Comparison of ENCODE assay signal across 10 cellular contexts in genomic region chr5:154779105-154779504, GRCh38. TPM values are rescaled to one million over a fixed set of nuclear protein-coding genes. Genes with fewer than 3 reads are reported as not detected.
DNase-seq lines count a peak whose midpoint lies in the region; ATAC-seq and TF ChIP-seq lines count a peak whose summit lies in the region.
"Had no signal": no experiment of that assay in that cellular context is flagged by ENCODE, and none has a peak within 500 bp of the region (broad histone marks: within the 10 kb centered on the region; RNA-seq: fewer than 3 reads in every experiment).

No MANE protein-coding gene starts in this region.

- H3K4me3 Mint-ChIP-seq in naive B cell = no peak overlapping the region
- H3K4me3 Mint-ChIP-seq: activated B cell treated with CpG ODN at 0.5 μM for 24 hours had no signal

- H3K4me3 ChIP-seq in cardiac fibroblast (replicated peaks in 1 of 2; ENCODE audit: low read depth in 2 of 2, low read length in 2 of 2) = no peak overlapping the region

- H3K36me3 Mint-ChIP-seq in naive B cell = no peaks in the 10 kb centered on the region

- H3K9me3 Mint-ChIP-seq in naive B cell = no peaks in the 10 kb centered on the region
- H3K9me3 Mint-ChIP-seq: activated B cell treated with CpG ODN at 0.5 μM for 24 hours had no signal

- H3K27me3 Mint-ChIP-seq in naive B cell = no peaks in the 10 kb centered on the region
- H3K27me3 Mint-ChIP-seq: activated B cell treated with CpG ODN at 0.5 μM for 24 hours had no signal

- DNase-seq in COLO829 (ENCODE audit: low spot score) (peak; percentile 27), M059J (ENCODE audit: low read depth) (peak; percentile 91), cardiac fibroblast (ENCODE audit: low read depth in 2 of 2) (peak; percentile 61 to 88), naive B cell (no peak), NCI-H2107 treated with DMSO at 0.1 percent for 48 hours (lab: John Stamatoyannopoulos, UW; ENCODE audit: unreplicated experiment) (no peak), CD1c-positive myeloid dendritic cell (ENCODE audit: extremely low spot score) (no peak)
- DNase-seq: activated B cell treated with CpG ODN at 0.5 μM for 24 hours, NCI-H526 had no signal

- H3K27ac Mint-ChIP-seq in naive B cell = peak overlapping the region in 4 of 6 donors; percentile 9 to 63 (median 36)
- H3K27ac Mint-ChIP-seq: activated B cell treated with CpG ODN at 0.5 μM for 24 hours had no signal

- TF ChIP-seq CTCF in cardiac fibroblast (IDR thresholded peaks at IDR 0.05; ENCODE audit: low read depth, low read length) = no peak

- peaks cover 41 to 90% (median 73%) of the 10 kb centered on the region in 3 donors for H3K4me1 Mint-ChIP-seq in naive B cell

- ATAC-seq in naive B cell (ENCODE audit: low read depth in 2 of 2) (no peak), HG02571 (IDR thresholded peaks at IDR 0.05; ENCODE audit: unreplicated experiment) (no peak), GM19397 (IDR thresholded peaks at IDR 0.05; ENCODE audit: unreplicated experiment) (no peak)

RNA-seq across cellular contexts. Expression of gene LARP1, which starts 23.9 kb away (rescaled TPM):
- 42.0 and 77.3 TPM in 2 replicates for total RNA-seq in M059J (2014; rRNA removed; shearing (Covaris generic))
- 10 to 100 TPM in 4 of 6 donors, 1 to 10 TPM in 2; 4.3 to 22.7 (median 11.1) TPM for polyA plus RNA-seq in naive B cell (ENCODE audit: low read depth in 6 of 6)

Comparison
In these comparisons a context has a peak if more than half of its experiments do, and no peak if none do; other contexts are left out.
1. DNase-seq: peak in COLO829 (single experiment), M059J (single experiment) and cardiac fibroblast (2 of 2); none in naive B cell (single experiment), NCI-H2107 treated with DMSO at 0.1 percent for 48 hours (single experiment) and CD1c-positive myeloid dendritic cell (single experiment).